ENCODE assay signal across 10 cellular contexts in the genomic region with DNA sequence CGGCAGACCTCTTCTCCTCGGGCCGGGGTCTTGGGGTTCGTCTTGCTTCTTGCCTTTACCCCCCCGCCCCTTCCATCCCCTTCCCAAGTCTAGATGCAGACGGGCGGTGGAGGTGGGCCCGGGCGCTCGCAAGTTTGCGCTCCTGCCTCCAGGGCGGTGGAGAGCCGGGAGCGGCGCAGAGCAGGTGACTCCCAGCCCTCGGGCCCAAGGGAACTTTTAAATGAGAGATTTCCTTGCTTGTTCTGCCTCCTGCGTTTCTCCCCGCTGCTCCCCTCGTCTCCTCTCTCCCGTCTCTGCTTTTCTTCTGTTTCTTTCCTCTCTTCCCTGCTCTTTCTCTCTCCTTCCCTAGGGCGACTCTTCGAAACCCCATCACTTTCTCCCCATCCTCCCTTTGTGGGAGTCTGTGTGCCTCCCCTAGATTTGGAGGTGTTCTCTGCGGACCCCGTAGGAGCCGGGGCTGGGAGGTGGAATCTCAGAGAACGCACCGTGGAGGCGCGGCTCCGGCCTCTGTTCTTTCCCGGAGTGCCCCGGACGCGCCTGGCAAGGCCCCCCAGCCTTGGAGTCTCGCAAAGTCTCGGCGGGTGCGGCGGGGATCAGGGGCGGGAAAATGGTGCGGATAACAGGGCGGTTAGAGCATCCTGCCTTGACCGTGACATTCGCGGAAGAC. TPM values are rescaled to one million over a fixed set of nuclear protein-coding genes. Genes with fewer than 3 reads are reported as not detected.
A peak's percentile ranks its signal among the peaks of the same experiment; 100 is the strongest.
DNase-seq lines count a peak whose midpoint lies in the region; ATAC-seq and FAIRE-seq lines count a peak whose summit lies in the region.
"Had no signal": no experiment of that assay in that cellular context is flagged by ENCODE, and none has a peak within 500 bp of the region (broad histone marks: within the 10 kb centered on the region; RNA-seq: fewer than 3 reads in every experiment).

No MANE protein-coding gene starts in this region.

- no peaks in the 10 kb centered on the region for H3K9me3 ChIP-seq in right cardiac atrium (ENCODE audit: control insufficient read depth, low read length)

- no peak overlapping the region for H3K27ac Mint-ChIP-seq in activated CD8-positive, alpha-beta T cell treated with anti-CD3 and anti-CD28 coated beads, Interleukin-2, amount 10 ng/mL, durations not matched to agents 7 days and 5 days

- H3K4me3 ChIP-seq in right cardiac atrium (ENCODE audit: low read length) = peak overlapping the region; percentile 44
- H3K4me3 ChIP-seq: K562 had no signal

- WGBS in right cardiac atrium = 2% methylated on average over 45 of the region's 45 CpGs

- no peak overlapping the region for H3K27ac ChIP-seq in right cardiac atrium (ENCODE audit: low read length)

- H3K27me3 Mint-ChIP-seq in activated CD8-positive, alpha-beta T cell treated with anti-CD3 and anti-CD28 coated beads, Interleukin-2, amount 10 ng/mL, durations not matched to agents 7 days and 5 days (ENCODE audit: low read depth) = peaks cover 66% of the 10 kb centered on the region

- peak overlapping the region; percentile 59 for H3K4me3 Mint-ChIP-seq in activated CD8-positive, alpha-beta T cell treated with anti-CD3 and anti-CD28 coated beads, Interleukin-2, amount 10 ng/mL, durations not matched to agents 7 days and 5 days

- H3K4me1 ChIP-seq in right cardiac atrium (ENCODE audit: control insufficient read depth, insufficient read depth, low read length) = no peaks in the 10 kb centered on the region

- peaks cover 23% of the 10 kb centered on the region for H3K4me1 Mint-ChIP-seq in activated CD8-positive, alpha-beta T cell treated with anti-CD3 and anti-CD28 coated beads, Interleukin-2, amount 10 ng/mL, durations not matched to agents 7 days and 5 days (ENCODE audit: low read depth)

- DNase-seq in right cardiac atrium = no peak
- no peak for DNase-seq in cardiac septum (ENCODE audit: low spot score)
- DNase-seq in activated CD8-positive, alpha-beta T cell treated with anti-CD3 and anti-CD28 coated beads, Interleukin-2, amount 10 ng/mL, durations not matched to agents 7 days and 5 days = no peak
- DNase-seq in iPS-NIHi11 (ENCODE audit: low spot score) = peak; percentile 64
- peak; percentile 62 for DNase-seq in urothelium cell line (ENCODE audit: low spot score)
- no peak for DNase-seq in NCI-H187 (lab: John Stamatoyannopoulos, UW)
- no peak for DNase-seq in NCI-H2081 treated with DMSO at 0.1 percent for 48 hours (lab: John Stamatoyannopoulos, UW)
- DNase-seq: central memory CD4-positive, alpha-beta T cell had no signal

- H3K27me3 ChIP-seq in right cardiac atrium (ENCODE audit: control insufficient read depth, insufficient read depth) = peaks cover 4% of the 10 kb centered on the region

- CTCF ChIA-PET in activated CD8-positive, alpha-beta T cell treated with anti-CD3 and anti-CD28 coated beads, Interleukin-2, amount 10 ng/mL, durations not matched to agents 7 days and 5 days (lab: Charles Lee) = no interaction called here

- no peaks in the 10 kb centered on the region for H3K36me3 Mint-ChIP-seq in activated CD8-positive, alpha-beta T cell treated with anti-CD3 and anti-CD28 coated beads, Interleukin-2, amount 10 ng/mL, durations not matched to agents 7 days and 5 days (ENCODE audit: low read depth)

- no peak for ATAC-seq in right cardiac atrium
- no peak for ATAC-seq in activated CD8-positive, alpha-beta T cell treated with anti-CD3 and anti-CD28 coated beads, Interleukin-2, amount 10 ng/mL, durations not matched to agents 7 days and 5 days
- ATAC-seq in GM19035 (IDR thresholded peaks at IDR 0.05; ENCODE audit: unreplicated experiment) = no peak
- ATAC-seq: K562 had no signal

- H3K9me3 Mint-ChIP-seq in activated CD8-positive, alpha-beta T cell treated with anti-CD3 and anti-CD28 coated beads, Interleukin-2, amount 10 ng/mL, durations not matched to agents 7 days and 5 days (ENCODE audit: insufficient read depth) = no peaks in the 10 kb centered on the region

- intact Hi-C loops in right cardiac atrium (cut with DNase I) (no loop called here), cardiac septum (cut with DNase I) (no loop called here)

- FAIRE-seq in urothelium cell line (lab: Jason Lieb, UNC) = no peak
- FAIRE-seq: K562 had no signal

- POLR2A ChIA-PET in activated CD8-positive, alpha-beta T cell treated with anti-CD3 and anti-CD28 coated beads, Interleukin-2, amount 10 ng/mL, durations not matched to agents 7 days and 5 days (lab: Charles Lee) = no interaction called here

RNA-seq across cellular contexts. Expression of a gene that starts 1.1 kb away (rescaled TPM):
- total RNA-seq in right cardiac atrium (not detected), cardiac septum (1.2 TPM)
- not detected for polyA plus RNA-seq in right cardiac atrium
- 1 to 10 TPM; 1.1 to 1.3 TPM for total RNA-seq in activated CD8-positive, alpha-beta T cell treated with anti-CD3 and anti-CD28 coated beads, Interleukin-2, amount 10 ng/mL, durations not matched to agents 7 days and 5 days
- total RNA-seq: K562 had no signal
- polyA plus RNA-seq: K562 had no signal

Comparison
In these comparisons a context has a peak if more than half of its experiments do, and no peak if none do; other contexts are left out.
1. DNase-seq: peak in iPS-NIHi11 (single experiment) and urothelium cell line (single experiment); none in right cardiac atrium (0 of 3), cardiac septum (single experiment), activated CD8-positive, alpha-beta T cell treated with anti-CD3 and anti-CD28 coated beads, Interleukin-2, amount 10 ng/mL, durations not matched to agents 7 days and 5 days (single experiment), NCI-H187 (0 of 2) and NCI-H2081 treated with DMSO at 0.1 percent for 48 hours (single experiment).